In genomic region chr4:2482693-2483092, GRCh38 we compare ENCODE assay signal across 8 cellular contexts. TPM values are rescaled to one million over a fixed set of nuclear protein-coding genes. Genes with fewer than 3 reads are reported as not detected.
DNase-seq lines count a peak whose midpoint lies in the region; ATAC-seq and TF ChIP-seq lines count a peak whose summit lies in the region.

No MANE protein-coding gene starts in this region.

- H3K4me3 ChIP-seq in right cardiac atrium (ENCODE audit: low read length), result no peak overlapping the region

- DNase-seq in GM13976 (ENCODE audit: low spot score) (peak; percentile 66), right cardiac atrium (peak; percentile 77 to 84 (median 83)), HEK293T (ENCODE audit: extremely low spot score) (no peak), OCI-M2 (lab: John Stamatoyannopoulos, UW; ENCODE audit: unreplicated experiment) (no peak)
- no peak for DNase-seq in activated naive CD8-positive, alpha-beta T cell treated with anti-CD3 and anti-CD28 coated beads, Interleukin-2, amount 10 ng/mL, durations not matched to agents 7 days and 5 days
- no peak for DNase-seq in stimulated activated effector memory CD8-positive, alpha-beta T cell treated with anti-CD3 and anti-CD28 coated beads, Interleukin-12 subunit alpha, Interleukin-12 subunit beta, amount 100 ng/mL, for 72 hours (ENCODE audit: low spot score in 2 of 2)
- no peak for DNase-seq in stimulated activated naive CD4-positive, alpha-beta T cell treated with Interleukin-2 at 50 U/mL for 16 hours (lab: John Stamatoyannopoulos, UW)

- CTCF ChIA-PET in HEK293T (lab: Yijun Ruan, JAX), result no interaction called here

- H3K9me3 ChIP-seq in right cardiac atrium (ENCODE audit: control insufficient read depth, low read length), result no peaks in the 10 kb centered on the region

- H3K27me3 Mint-ChIP-seq in activated naive CD8-positive, alpha-beta T cell treated with anti-CD3 and anti-CD28 coated beads, Interleukin-2, amount 10 ng/mL, durations not matched to agents 7 days and 5 days, result no peaks in the 10 kb centered on the region

- H3K27ac ChIP-seq in right cardiac atrium (ENCODE audit: low read length), result peak overlapping the region; percentile 63

- in situ Hi-C loops in GM13976 (cut with MboI; ENCODE audit: low sequenced_read_pairs, unreplicated experiment), result no loop called here

- H3K9me3 Mint-ChIP-seq in activated naive CD8-positive, alpha-beta T cell treated with anti-CD3 and anti-CD28 coated beads, Interleukin-2, amount 10 ng/mL, durations not matched to agents 7 days and 5 days, result no peaks in the 10 kb centered on the region
- no peaks in the 10 kb centered on the region for H3K9me3 Mint-ChIP-seq in stimulated activated effector memory CD8-positive, alpha-beta T cell treated with anti-CD3 and anti-CD28 coated beads, Interleukin-12 subunit alpha, Interleukin-12 subunit beta, amount 100 ng/mL, for 72 hours

- H3K27ac Mint-ChIP-seq in activated naive CD8-positive, alpha-beta T cell treated with anti-CD3 and anti-CD28 coated beads, Interleukin-2, amount 10 ng/mL, durations not matched to agents 7 days and 5 days, result peak overlapping the region; percentile 75
- H3K27ac Mint-ChIP-seq in stimulated activated effector memory CD8-positive, alpha-beta T cell treated with anti-CD3 and anti-CD28 coated beads, Interleukin-12 subunit alpha, Interleukin-12 subunit beta, amount 100 ng/mL, for 72 hours, result peak overlapping the region; percentile 85

- no peak overlapping the region for H3K4me3 Mint-ChIP-seq in activated naive CD8-positive, alpha-beta T cell treated with anti-CD3 and anti-CD28 coated beads, Interleukin-2, amount 10 ng/mL, durations not matched to agents 7 days and 5 days
- H3K4me3 Mint-ChIP-seq in stimulated activated effector memory CD8-positive, alpha-beta T cell treated with anti-CD3 and anti-CD28 coated beads, Interleukin-12 subunit alpha, Interleukin-12 subunit beta, amount 100 ng/mL, for 72 hours, result peak overlapping the region; percentile 55

- H3K36me3 Mint-ChIP-seq in activated naive CD8-positive, alpha-beta T cell treated with anti-CD3 and anti-CD28 coated beads, Interleukin-2, amount 10 ng/mL, durations not matched to agents 7 days and 5 days, result peaks cover 7% of the 10 kb centered on the region
- peaks cover 49% of the 10 kb centered on the region for H3K36me3 Mint-ChIP-seq in stimulated activated effector memory CD8-positive, alpha-beta T cell treated with anti-CD3 and anti-CD28 coated beads, Interleukin-12 subunit alpha, Interleukin-12 subunit beta, amount 100 ng/mL, for 72 hours

- H3K4me1 Mint-ChIP-seq in activated naive CD8-positive, alpha-beta T cell treated with anti-CD3 and anti-CD28 coated beads, Interleukin-2, amount 10 ng/mL, durations not matched to agents 7 days and 5 days, result peaks cover 76% of the 10 kb centered on the region
- H3K4me1 Mint-ChIP-seq in stimulated activated effector memory CD8-positive, alpha-beta T cell treated with anti-CD3 and anti-CD28 coated beads, Interleukin-12 subunit alpha, Interleukin-12 subunit beta, amount 100 ng/mL, for 72 hours, result peaks cover 90% of the 10 kb centered on the region

- peaks cover 45% of the 10 kb centered on the region for H3K4me1 ChIP-seq in right cardiac atrium (ENCODE audit: control insufficient read depth, insufficient read depth, low read length)

- no peak for TF ChIP-seq CTCF in GM13976 (IDR thresholded peaks at IDR 0.05; ENCODE audit: borderline replicate concordance, control extremely low read depth, extremely low read depth, insufficient read depth, missing control alignments)

- H3K27me3 ChIP-seq in right cardiac atrium (ENCODE audit: control insufficient read depth, insufficient read depth), result no peaks in the 10 kb centered on the region

- intact Hi-C loops in right cardiac atrium (cut with DNase I), result no loop called here

- 3% methylated on average over 3 of the region's 3 CpGs for WGBS in right cardiac atrium

- ATAC-seq in HG02798 (IDR thresholded peaks at IDR 0.05; ENCODE audit: poor library complexity, unreplicated experiment), result peak; percentile 39
- no peak for ATAC-seq in activated naive CD8-positive, alpha-beta T cell treated with anti-CD3 and anti-CD28 coated beads, Interleukin-2, amount 10 ng/mL, durations not matched to agents 7 days and 5 days (ENCODE audit: low read depth)
- peak; percentile 83 to 87 for ATAC-seq in right cardiac atrium
- peak; percentile 74 for ATAC-seq in stimulated activated effector memory CD8-positive, alpha-beta T cell treated with anti-CD3 and anti-CD28 coated beads, Interleukin-12 subunit alpha, Interleukin-12 subunit beta, amount 100 ng/mL, for 72 hours

- POLR2A ChIA-PET in activated naive CD8-positive, alpha-beta T cell treated with anti-CD3 and anti-CD28 coated beads, Interleukin-2, amount 10 ng/mL, durations not matched to agents 7 days and 5 days (lab: Charles Lee), result interaction anchor here (0.6 to 0.7 kb wide), 3 partner anchors 10 to 23 kb away, joined by 3 to 5 read pairs (median 3); no protein-coding TSS in a partner anchor
- POLR2A ChIA-PET in HEK293T (lab: Yijun Ruan, JAX), result interaction anchor here (0.8 to 1.2 kb wide), 2 partner anchors 10 to 14 kb away, joined by 3 to 4 read pairs; partner anchors contain the start of gene RNF4

TF ChIP-seq in HEK293T, 16 proteins besides CTCF, POLR2A, EP300 and RAD21:
- TF ChIP-seq PKNOX1 (IDR thresholded peaks at IDR 0.05) (no peak), ELF4 (IDR thresholded peaks at IDR 0.05) (no peak), TARDBP (IDR thresholded peaks at IDR 0.05) (no peak)
TF ChIP-seq in HEK293T: peak in this region for 0.

RNA-seq across cellular contexts. Expression of gene RNF4, which starts 13.8 kb away (rescaled TPM):
- 100 to 1,000 TPM; 103 to 109 TPM for total RNA-seq in activated naive CD8-positive, alpha-beta T cell treated with anti-CD3 and anti-CD28 coated beads, Interleukin-2, amount 10 ng/mL, durations not matched to agents 7 days and 5 days
- 10 to 100 TPM; 28.2 to 35.7 (median 32.1) TPM for total RNA-seq in right cardiac atrium
- polyA plus RNA-seq in right cardiac atrium, result 16.3 TPM

RNA-seq across cellular contexts. Expression of gene FAM193A, which starts 53.8 kb away (rescaled TPM):
- 10 to 100 TPM; 37.0 to 37.7 TPM for total RNA-seq in activated naive CD8-positive, alpha-beta T cell treated with anti-CD3 and anti-CD28 coated beads, Interleukin-2, amount 10 ng/mL, durations not matched to agents 7 days and 5 days
- 10 to 100 TPM; 16.9 to 19.2 (median 17.8) TPM for total RNA-seq in right cardiac atrium
- 9.7 TPM for polyA plus RNA-seq in right cardiac atrium

Comparison
In these comparisons a context has a peak if more than half of its experiments do, and no peak if none do; other contexts are left out.
1. DNase-seq: peak in GM13976 (single experiment) and right cardiac atrium (3 of 3); none in activated naive CD8-positive, alpha-beta T cell treated with anti-CD3 and anti-CD28 coated beads, Interleukin-2, amount 10 ng/mL, durations not matched to agents 7 days and 5 days (single experiment), stimulated activated effector memory CD8-positive, alpha-beta T cell treated with anti-CD3 and anti-CD28 coated beads, Interleukin-12 subunit alpha, Interleukin-12 subunit beta, amount 100 ng/mL, for 72 hours (0 of 2), stimulated activated naive CD4-positive, alpha-beta T cell treated with Interleukin-2 at 50 U/mL for 16 hours (single experiment), HEK293T (single experiment) and OCI-M2 (single experiment).